Comparison of ENCODE assay signal across 26 cellular contexts in genomic region chr1:41296476-41296875, GRCh38.
"Had no signal": no experiment of that assay in that cellular context is flagged by ENCODE, and none has a peak within 500 bp of the region (broad histone marks: within the 10 kb centered on the region; RNA-seq: fewer than 3 reads in every experiment).

No MANE protein-coding gene starts in this region.

- H3K27ac ChIP-seq: brain microvascular endothelial cell, PC-9 had no signal

- H3K9me3 ChIP-seq: MG63 had no signal

- H3K36me3 ChIP-seq: brain microvascular endothelial cell, MG63 had no signal

- DNase-seq: activated CD4-positive, alpha-beta T cell treated with anti-CD3 and anti-CD28 coated beads, Interleukin-2, amount 10 ng/mL, durations not matched to agents 24 days and 14 days; activated CD4-positive, alpha-beta T cell treated with anti-CD3 and anti-CD28 coated beads, Interleukin-2, amount 50 U/mL, for 4 hours; activated CD8-positive, alpha-beta T cell treated with anti-CD3 and anti-CD28 coated beads for 36 hours; activated gamma-delta T cell treated with Interleukin-2 at 50 U/mL for 16 hours; activated naive CD4-positive, alpha-beta T cell treated with anti-CD3 and anti-CD28 coated beads, Interleukin-2, amount 50 U/mL, for 16 hours; activated naive CD8-positive, alpha-beta T cell treated with anti-CD3 and anti-CD28 coated beads for 36 hours; activated T-cell treated with anti-CD3 and anti-CD28 coated beads for 4 hours; activated T-cell treated with anti-CD3 and anti-CD28 coated beads, Interleukin-2, amount 50 U/mL, for 4 hours; amniotic stem cell; aorta; brain microvascular endothelial cell; central memory CD4-positive, alpha-beta T cell; Kasumi-1; KG1; MG63; NCI-H1436 treated with DMSO at 0.1 percent for 48 hours; NCI-H1694 treated with DMSO at 0.1 percent for 48 hours; NCI-H2029; NCI-H345; NCI-H524 treated with DMSO at 0.1 percent for 48 hours; PC-9; Right ventricle myocardium superior; SW 1271; T-helper 1 cell; T1000 had no signal

- H3K4me3 ChIP-seq: MG63, PC-9 had no signal

- H3K27ac Mint-ChIP-seq: activated CD4-positive, alpha-beta T cell treated with anti-CD3 and anti-CD28 coated beads, Interleukin-2, amount 10 ng/mL, durations not matched to agents 24 days and 14 days; activated CD8-positive, alpha-beta T cell treated with anti-CD3 and anti-CD28 coated beads for 36 hours; activated naive CD8-positive, alpha-beta T cell treated with anti-CD3 and anti-CD28 coated beads for 36 hours; activated T-helper 1 cell treated with anti-CD3 and anti-CD28 coated beads, Interleukin-12 subunit alpha, Interleukin-12 subunit beta, Interleukin-2, Interleukin-4 antibody, amounts not matched to agents 30 ng/mL and 10 ng/mL and 1 ng/mL, durations not matched to agents 14 hours and 24 hours and 36 hours had no signal

- H3K4me1 Mint-ChIP-seq: activated CD4-positive, alpha-beta T cell treated with anti-CD3 and anti-CD28 coated beads, Interleukin-2, amount 10 ng/mL, durations not matched to agents 24 days and 14 days; activated naive CD8-positive, alpha-beta T cell treated with anti-CD3 and anti-CD28 coated beads for 36 hours had no signal

- H3K9me3 Mint-ChIP-seq: activated CD4-positive, alpha-beta T cell treated with anti-CD3 and anti-CD28 coated beads, Interleukin-2, amount 10 ng/mL, durations not matched to agents 24 days and 14 days; activated CD8-positive, alpha-beta T cell treated with anti-CD3 and anti-CD28 coated beads for 36 hours; activated naive CD8-positive, alpha-beta T cell treated with anti-CD3 and anti-CD28 coated beads for 36 hours; activated T-cell treated with anti-CD3 and anti-CD28 coated beads, Interleukin-2, amount 50 U/mL, for 4 hours; activated T-helper 1 cell treated with anti-CD3 and anti-CD28 coated beads, Interleukin-12 subunit alpha, Interleukin-12 subunit beta, Interleukin-2, Interleukin-4 antibody, amounts not matched to agents 30 ng/mL and 10 ng/mL and 1 ng/mL, durations not matched to agents 14 hours and 24 hours and 36 hours had no signal

- H3K36me3 Mint-ChIP-seq: activated naive CD8-positive, alpha-beta T cell treated with anti-CD3 and anti-CD28 coated beads for 36 hours had no signal

- H3K4me3 Mint-ChIP-seq: activated CD4-positive, alpha-beta T cell treated with anti-CD3 and anti-CD28 coated beads, Interleukin-2, amount 10 ng/mL, durations not matched to agents 24 days and 14 days; activated CD8-positive, alpha-beta T cell treated with anti-CD3 and anti-CD28 coated beads for 36 hours; activated naive CD8-positive, alpha-beta T cell treated with anti-CD3 and anti-CD28 coated beads for 36 hours; activated T-cell treated with anti-CD3 and anti-CD28 coated beads, Interleukin-2, amount 50 U/mL, for 4 hours; activated T-helper 1 cell treated with anti-CD3 and anti-CD28 coated beads, Interleukin-12 subunit alpha, Interleukin-12 subunit beta, Interleukin-2, Interleukin-4 antibody, amounts not matched to agents 30 ng/mL and 10 ng/mL and 1 ng/mL, durations not matched to agents 14 hours and 24 hours and 36 hours had no signal

- ATAC-seq: activated CD8-positive, alpha-beta T cell treated with anti-CD3 and anti-CD28 coated beads for 36 hours; activated T-cell treated with anti-CD3 and anti-CD28 coated beads, Interleukin-2, amount 50 U/mL, for 4 hours had no signal
